17 cellular contexts compared by ENCODE assay signal in the genomic region with DNA sequence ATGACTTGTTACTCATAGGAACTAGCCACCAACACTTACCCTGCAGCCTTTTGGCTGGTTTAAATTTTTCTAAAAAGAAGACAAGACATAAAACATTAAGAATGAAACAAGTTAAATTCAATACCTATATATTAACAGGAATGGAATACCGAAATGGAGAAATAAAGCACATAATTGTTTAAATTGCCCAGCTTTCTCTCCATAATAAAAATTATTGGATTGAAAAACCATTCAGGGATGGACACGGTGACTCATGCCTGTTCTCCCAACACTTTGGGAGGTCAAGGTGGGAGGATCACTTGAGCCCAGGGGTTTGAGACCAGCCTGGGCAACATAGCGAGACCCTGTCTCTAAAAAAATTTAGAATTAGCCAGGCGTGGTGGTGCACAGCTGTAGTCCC.
A peak's percentile ranks its signal among the peaks of the same experiment; 100 is the strongest.
DNase-seq lines count a peak whose midpoint lies in the region; ATAC-seq and TF ChIP-seq lines count a peak whose summit lies in the region.
"Had no signal": no experiment of that assay in that cellular context is flagged by ENCODE, and none has a peak within 500 bp of the region (broad histone marks: within the 10 kb centered on the region; RNA-seq: fewer than 3 reads in every experiment).

No MANE protein-coding gene starts in this region.

- no peaks in the 10 kb centered on the region for H3K9me3 Mint-ChIP-seq in activated naive CD4-positive, alpha-beta T cell treated with anti-CD3 and anti-CD28 coated beads, Interleukin-2, amount 10 ng/mL, durations not matched to agents 7 days and 5 days
- no peaks in the 10 kb centered on the region for H3K9me3 Mint-ChIP-seq in activated naive CD4-positive, alpha-beta T cell treated with anti-CD3 and anti-CD28 coated beads for 36 hours
- H3K9me3 Mint-ChIP-seq: CD4-positive, alpha-beta memory T cell; GM23338; IgD-negative memory B cell had no signal

- no peaks in the 10 kb centered on the region for H3K79me2 ChIP-seq in parathyroid adenoma
- H3K79me2 ChIP-seq in smooth muscle cell (ENCODE audit: low read depth) = no peaks in the 10 kb centered on the region

- ATAC-seq in Right ventricle myocardium inferior (no peak), right cardiac atrium (no peak)
- ATAC-seq: GM23338 had no signal

- no peaks in the 10 kb centered on the region for H3K4me1 Mint-ChIP-seq in activated naive CD4-positive, alpha-beta T cell treated with anti-CD3 and anti-CD28 coated beads, Interleukin-2, amount 10 ng/mL, durations not matched to agents 7 days and 5 days
- no peaks in the 10 kb centered on the region for H3K4me1 Mint-ChIP-seq in activated naive CD4-positive, alpha-beta T cell treated with anti-CD3 and anti-CD28 coated beads for 36 hours (ENCODE audit: low read depth)
- H3K4me1 Mint-ChIP-seq: GM23338 had no signal

- 94% methylated on average over 4 of the region's 4 CpGs for WGBS in smooth muscle cell (ENCODE audit: low lambda C conversion rate)
- WGBS in right cardiac atrium = 95% methylated on average over 4 of the region's 4 CpGs

- H3K4me3 Mint-ChIP-seq in activated naive CD4-positive, alpha-beta T cell treated with anti-CD3 and anti-CD28 coated beads, Interleukin-2, amount 10 ng/mL, durations not matched to agents 7 days and 5 days = no peak overlapping the region
- no peak overlapping the region for H3K4me3 Mint-ChIP-seq in activated naive CD4-positive, alpha-beta T cell treated with anti-CD3 and anti-CD28 coated beads for 36 hours
- H3K4me3 Mint-ChIP-seq: CD14-positive monocyte; CD4-positive, alpha-beta memory T cell; GM23338; IgD-negative memory B cell had no signal

- no peaks in the 10 kb centered on the region for H3F3A ChIP-seq in smooth muscle cell (ENCODE audit: low read depth)

- H2AFZ ChIP-seq in parathyroid adenoma (peak overlapping the region; percentile 8), smooth muscle cell (ENCODE audit: low read depth) (no peak overlapping the region)

- peaks cover 9% of the 10 kb centered on the region for H3K27me3 Mint-ChIP-seq in activated naive CD4-positive, alpha-beta T cell treated with anti-CD3 and anti-CD28 coated beads, Interleukin-2, amount 10 ng/mL, durations not matched to agents 7 days and 5 days
- H3K27me3 Mint-ChIP-seq in activated naive CD4-positive, alpha-beta T cell treated with anti-CD3 and anti-CD28 coated beads for 36 hours (ENCODE audit: low read depth) = peaks cover 3% of the 10 kb centered on the region
- H3K27me3 Mint-ChIP-seq: IgD-negative memory B cell had no signal

- H4K20me1 ChIP-seq in smooth muscle cell (ENCODE audit: low read depth) = no peaks in the 10 kb centered on the region
- H4K20me1 ChIP-seq: BLaER1 had no signal

- DNase-seq in activated naive CD4-positive, alpha-beta T cell treated with anti-CD3 and anti-CD28 coated beads, Interleukin-2, amount 10 ng/mL, durations not matched to agents 7 days and 5 days = no peak
- no peak for DNase-seq in activated naive CD4-positive, alpha-beta T cell treated with anti-CD3 and anti-CD28 coated beads for 36 hours
- DNase-seq in smooth muscle cell (lab: John Stamatoyannopoulos, UW; ENCODE audit: unreplicated experiment) (no peak), cerebellar nuclear complex (lab: John Stamatoyannopoulos, UW) (no peak), Right ventricle myocardium inferior (ENCODE audit: missing footprints) (no peak), right cardiac atrium (no peak)
- DNase-seq: CD4-positive, alpha-beta memory T cell; DMS153; DMS79; GDM1; HCEC 1CT had no signal

- H3K36me3 ChIP-seq in parathyroid adenoma (ENCODE audit: control insufficient read depth, insufficient read depth, low read length) = no peaks in the 10 kb centered on the region
- no peaks in the 10 kb centered on the region for H3K36me3 ChIP-seq in smooth muscle cell (ENCODE audit: low read depth)
- H3K36me3 ChIP-seq: BLaER1 had no signal

- TF ChIP-seq CTCF in parathyroid adenoma (IDR thresholded peaks at IDR 0.05) = no peak
- no peak for TF ChIP-seq CTCF in smooth muscle cell (IDR thresholded peaks at IDR 0.05; ENCODE audit: borderline replicate concordance, insufficient read depth, poor library complexity, severe bottlenecking)

- H3K9ac ChIP-seq in parathyroid adenoma (no peak overlapping the region), smooth muscle cell (ENCODE audit: low read depth) (no peak overlapping the region)
- H3K9ac ChIP-seq: BLaER1 had no signal

- H3K36me3 Mint-ChIP-seq in activated naive CD4-positive, alpha-beta T cell treated with anti-CD3 and anti-CD28 coated beads, Interleukin-2, amount 10 ng/mL, durations not matched to agents 7 days and 5 days = no peaks in the 10 kb centered on the region
- H3K36me3 Mint-ChIP-seq in activated naive CD4-positive, alpha-beta T cell treated with anti-CD3 and anti-CD28 coated beads for 36 hours (ENCODE audit: low read depth) = no peaks in the 10 kb centered on the region
- H3K36me3 Mint-ChIP-seq: CD14-positive monocyte; CD4-positive, alpha-beta memory T cell; IgD-negative memory B cell had no signal

- no peaks in the 10 kb centered on the region for H3K9me3 ChIP-seq in parathyroid adenoma (ENCODE audit: control insufficient read depth, low read length)
- no peaks in the 10 kb centered on the region for H3K9me3 ChIP-seq in smooth muscle cell (replicated peaks; ENCODE audit: low read depth)
- no peaks in the 10 kb centered on the region for H3K9me3 ChIP-seq in right cardiac atrium (ENCODE audit: control insufficient read depth, low read length)
- H3K9me3 ChIP-seq: BLaER1 had no signal

- H3K4me3 ChIP-seq in parathyroid adenoma (ENCODE audit: low read depth, low read length) (no peak overlapping the region), smooth muscle cell (no peak overlapping the region), right cardiac atrium (ENCODE audit: low read length) (no peak overlapping the region)
- H3K4me3 ChIP-seq: BLaER1, GM23338 had no signal

- H3K27me3 ChIP-seq in parathyroid adenoma (ENCODE audit: control insufficient read depth, insufficient read depth, low read length) (no peaks in the 10 kb centered on the region), smooth muscle cell (ENCODE audit: low read depth) (no peaks in the 10 kb centered on the region), right cardiac atrium (ENCODE audit: control insufficient read depth, insufficient read depth) (no peaks in the 10 kb centered on the region)
- H3K27me3 ChIP-seq: BLaER1 had no signal

- H3K4me1 ChIP-seq in parathyroid adenoma = peaks cover 3% of the 10 kb centered on the region
- no peaks in the 10 kb centered on the region for H3K4me1 ChIP-seq in smooth muscle cell (ENCODE audit: low read depth)
- H3K4me1 ChIP-seq in right cardiac atrium (ENCODE audit: control insufficient read depth, insufficient read depth, low read length) = no peaks in the 10 kb centered on the region
- H3K4me1 ChIP-seq: BLaER1 had no signal

- H3K27ac ChIP-seq in parathyroid adenoma (no peak overlapping the region), smooth muscle cell (ENCODE audit: low read depth) (peak overlapping the region; percentile 37), right cardiac atrium (ENCODE audit: low read length) (no peak overlapping the region)
- H3K27ac ChIP-seq: 22Rv1, BLaER1 had no signal

- H3K4me2 ChIP-seq in parathyroid adenoma (ENCODE audit: low read length) (no peak overlapping the region), smooth muscle cell (peak overlapping the region; percentile 0)
- H3K4me2 ChIP-seq: BLaER1, GM23338 had no signal

- intact Hi-C loops in activated naive CD4-positive, alpha-beta T cell treated with anti-CD3 and anti-CD28 coated beads for 36 hours (cut with micrococcal nuclease) = no loop called here
- intact Hi-C loops in Right ventricle myocardium inferior (cut with DNase I) = loop anchor here (5.0 kb wide), 1 partner anchor 36 kb away; no protein-coding TSS in a partner anchor
- intact Hi-C loops in right cardiac atrium (cut with DNase I) = no loop called here

- H3K27ac Mint-ChIP-seq in activated naive CD4-positive, alpha-beta T cell treated with anti-CD3 and anti-CD28 coated beads, Interleukin-2, amount 10 ng/mL, durations not matched to agents 7 days and 5 days = peak overlapping the region; percentile 26
- no peak overlapping the region for H3K27ac Mint-ChIP-seq in activated naive CD4-positive, alpha-beta T cell treated with anti-CD3 and anti-CD28 coated beads for 36 hours
- H3K27ac Mint-ChIP-seq: CD14-positive monocyte; CD4-positive, alpha-beta memory T cell; GM23338; IgD-negative memory B cell had no signal

- CTCF ChIA-PET in activated naive CD4-positive, alpha-beta T cell treated with anti-CD3 and anti-CD28 coated beads, Interleukin-2, amount 10 ng/mL, durations not matched to agents 7 days and 5 days (lab: Charles Lee) = no interaction called here
- CTCF ChIA-PET in activated naive CD4-positive, alpha-beta T cell treated with anti-CD3 and anti-CD28 coated beads for 36 hours (lab: Charles Lee) = interaction anchor here (1.2 kb wide), 1 partner anchor 16 kb away, joined by 3 read pairs; no protein-coding TSS in a partner anchor
